1 cellular context compared by ENCODE assay signal in genomic region chr20:45934587-45935415, GRCh38.
TF ChIP-seq lines count a peak whose summit lies in the region.

Gene PCIF1, plus strand, starts transcription at chr20:45934683. Its CDS starts 4,317 bp downstream, at chr20:45939000.

TF ChIP-seq in IMR-90, 13 proteins besides CTCF, POLR2A, EP300 and RAD21 (continued from another document):
- TF ChIP-seq RCOR1 (IDR thresholded peaks at IDR 0.05; ENCODE audit: insufficient replicate concordance, low read length) (no peak), NFE2L2 (IDR thresholded peaks at IDR 0.05; ENCODE audit: low read depth, low read length) (no peak), USF2 (IDR thresholded peaks at IDR 0.05; ENCODE audit: low read depth, low read length) (peak; percentile 97)
TF ChIP-seq in IMR-90: peak in this region for 6.
